ENCODE assay signal across 3 cellular contexts in genomic region chr2:69616755-69617154, GRCh38.
TF ChIP-seq lines count a peak whose summit lies in the region.

No MANE protein-coding gene starts in this region.

TF ChIP-seq in SK-N-SH, 30 proteins besides CTCF, POLR2A, EP300 and RAD21 (continued from another document):
- TF ChIP-seq TEAD4 (IDR thresholded peaks at IDR 0.05; ENCODE audit: borderline replicate concordance, insufficient read depth) (no peak), USF1 (IDR thresholded peaks at IDR 0.05; ENCODE audit: borderline replicate concordance, low read depth) (no peak), FOSL2 (IDR thresholded peaks at IDR 0.05; ENCODE audit: borderline replicate concordance, low read depth) (peak; percentile 4; the same call in 1 of the 2 replicates), IRF3 (IDR thresholded peaks at IDR 0.05; ENCODE audit: low read depth, low read length) (no peak), POLR2AphosphoS5 (IDR thresholded peaks at IDR 0.05; ENCODE audit: low read depth, low read length) (no peak)
TF ChIP-seq in SK-N-SH: peak in this region for 2.

TF ChIP-seq in SK-N-SH treated with all-trans-retinoic acid at 6 μM for 48 hours, 23 proteins besides CTCF, POLR2A, EP300 and RAD21 (continued from another document):
- TF ChIP-seq RARB (CRISPR knock-in tag; IDR thresholded peaks at IDR 0.05) (no peak), GLIS3 (CRISPR knock-in tag; IDR thresholded peaks at IDR 0.05) (no peak), CSRNP3 (CRISPR knock-in tag; IDR thresholded peaks at IDR 0.05) (no peak), TCF4 (CRISPR knock-in tag; IDR thresholded peaks at IDR 0.05; ENCODE audit: borderline replicate concordance) (no peak), ISL1 (CRISPR knock-in tag; IDR thresholded peaks at IDR 0.05) (no peak), TSHZ2 (CRISPR knock-in tag; IDR thresholded peaks at IDR 0.05) (no peak), ZNF565 (CRISPR knock-in tag; conservative IDR thresholded peaks at IDR 0.05; ENCODE audit: low read depth) (no peak), PPARA (CRISPR knock-in tag; IDR thresholded peaks at IDR 0.05; ENCODE audit: borderline replicate concordance) (no peak), TOX (CRISPR knock-in tag; IDR thresholded peaks at IDR 0.05; ENCODE audit: borderline replicate concordance) (no peak), OSR1 (CRISPR knock-in tag; IDR thresholded peaks at IDR 0.05) (no peak), ZFP3 (CRISPR knock-in tag; IDR thresholded peaks at IDR 0.05) (no peak), SNAI2 (CRISPR knock-in tag; IDR thresholded peaks at IDR 0.05) (no peak)
TF ChIP-seq in SK-N-SH treated with all-trans-retinoic acid at 6 μM for 48 hours: peak in this region for 0.

TF ChIP-seq in GM12878, 131 proteins besides CTCF, POLR2A, EP300 and RAD21 (continues in another document):
- TF ChIP-seq REST (IDR thresholded peaks at IDR 0.05; ENCODE audit: low read depth, low read length) (no peak), BACH1 (IDR thresholded peaks at IDR 0.05; ENCODE audit: borderline replicate concordance) (no peak), IKZF1 (conservative IDR thresholded peaks at IDR 0.05) (no peak; the same call in 1 of the 2 replicates), HSF1 (IDR thresholded peaks at IDR 0.05; ENCODE audit: low read depth, low read length) (no peak), USF1 (IDR thresholded peaks at IDR 0.05; ENCODE audit: borderline replicate concordance, extremely low read length, insufficient read depth, low read depth, low read length) (no peak), BHLHE40 (IDR thresholded peaks at IDR 0.05; ENCODE audit: borderline replicate concordance in 1 of 2, low read depth in 2 of 2, low read length in 1 of 2) (peak in 1 of 2 experiments; percentile 19; a peak in 1 of 4 replicates), DPF2 (IDR thresholded peaks at IDR 0.05) (peak; percentile 47; the same call in 1 of the 2 replicates), NFIC (IDR thresholded peaks at IDR 0.05; ENCODE audit: low read depth, low read length) (peak; percentile 28; the same call in 1 of the 2 replicates), NBN (IDR thresholded peaks at IDR 0.05) (no peak), MYC (IDR thresholded peaks at IDR 0.05; ENCODE audit: insufficient read depth, insufficient read length, insufficient replicate concordance, low read length, severe bottlenecking) (no peak), ZNF24 (IDR thresholded peaks at IDR 0.05) (no peak), NKRF (conservative IDR thresholded peaks at IDR 0.05) (no peak), FOXK2 (IDR thresholded peaks at IDR 0.05) (no peak), USF2 (IDR thresholded peaks at IDR 0.05; ENCODE audit: borderline replicate concordance, low read depth, low read length) (no peak), SMARCA5 (IDR thresholded peaks at IDR 0.05) (no peak), HDAC2 (IDR thresholded peaks at IDR 0.05) (no peak), IKZF2 (IDR thresholded peaks at IDR 0.05) (peak in 1 of 2 experiments; percentile 20; a peak in 1 of 4 replicates), EZH2 (IDR thresholded peaks at IDR 0.05; ENCODE audit: borderline replicate concordance, control insufficient read depth, low read depth, low read length) (no peak), ZNF622 (IDR thresholded peaks at IDR 0.05) (no peak), PAX5 (IDR thresholded peaks at IDR 0.05; ENCODE audit: borderline replicate concordance, low read depth, low read length) (no peak), ZNF207 (IDR thresholded peaks at IDR 0.05; ENCODE audit: borderline replicate concordance) (no peak), PAX8 (IDR thresholded peaks at IDR 0.05) (no peak), SPI1 (IDR thresholded peaks at IDR 0.05; ENCODE audit: borderline replicate concordance, insufficient read depth, low read depth, low read length) (no peak), JUND (IDR thresholded peaks at IDR 0.05; ENCODE audit: low read depth, low read length) (no peak), ZZZ3 (IDR thresholded peaks at IDR 0.05; ENCODE audit: control insufficient read depth, insufficient read length, low read depth) (no peak), CREM (IDR thresholded peaks at IDR 0.05; ENCODE audit: low read depth) (no peak), CBX5 (IDR thresholded peaks at IDR 0.05; ENCODE audit: low read depth) (no peak), CEBPZ (IDR thresholded peaks at IDR 0.05; ENCODE audit: low read depth, low read length) (no peak), CBX3 (IDR thresholded peaks at IDR 0.05; ENCODE audit: borderline replicate concordance, low read depth) (no peak), ELK1 (IDR thresholded peaks at IDR 0.05; ENCODE audit: low read depth, low read length) (no peak), RUNX3 (IDR thresholded peaks at IDR 0.05; ENCODE audit: low read length) (peak; percentile 57; the same call in 1 of the 2 replicates), TCF12 (IDR thresholded peaks at IDR 0.05; ENCODE audit: low read depth, low read length) (0 out of 2 replicates have a peak, but pooled peaks have one; percentile 27), ZNF592 (IDR thresholded peaks at IDR 0.05) (no peak), NR2F1 (conservative IDR thresholded peaks at IDR 0.05) (peak; percentile 69), SRF (IDR thresholded peaks at IDR 0.05; ENCODE audit: low read depth in 2 of 2, low read length in 2 of 2) (no peak), MAX (IDR thresholded peaks at IDR 0.05; ENCODE audit: low read depth, low read length) (no peak)
